In genomic region chr21:34988139-34988538, GRCh38 we compare ENCODE assay signal across 15 cellular contexts.
DNase-seq lines count a peak whose midpoint lies in the region; ATAC-seq and TF ChIP-seq lines count a peak whose summit lies in the region.
"Had no signal": no experiment of that assay in that cellular context is flagged by ENCODE, and none has a peak within 500 bp of the region (broad histone marks: within the 10 kb centered on the region; RNA-seq: fewer than 3 reads in every experiment).

No MANE protein-coding gene starts in this region.

- H3K4me1 ChIP-seq in mesenchymal stem cell (ENCODE audit: control insufficient read depth, insufficient read depth, low read depth, low read length) (peaks cover 15% of the 10 kb centered on the region), esophagus muscularis mucosa (peaks cover 0 to 8% (median 3%) of the 10 kb centered on the region in 4 donors)

- no peaks in the 10 kb centered on the region for H3K27me3 Mint-ChIP-seq in stimulated activated naive CD8-positive, alpha-beta T cell treated with anti-CD3 and anti-CD28 coated beads, Interleukin-15, Interleukin-2, amounts not matched to agents 100 ng/mL and 50 ng/mL, for 24 hours
- H3K27me3 Mint-ChIP-seq in T-helper 17 cell: no peaks in the 10 kb centered on the region

- no peak overlapping the region for H3K23ac ChIP-seq in mesenchymal stem cell (ENCODE audit: low read length in 2 of 2)

- H2BK12ac ChIP-seq in mesenchymal stem cell (ENCODE audit: low read length in 2 of 2): peak overlapping the region; percentile 0 to 44

- ATAC-seq in stimulated activated naive CD8-positive, alpha-beta T cell treated with anti-CD3 and anti-CD28 coated beads, Interleukin-15, Interleukin-2, amounts not matched to agents 100 U/mL and 50 U/mL, for 24 hours: no peak
- ATAC-seq in T-helper 17 cell: no peak

- no peaks in the 10 kb centered on the region for H3K27me3 ChIP-seq in mesenchymal stem cell (ENCODE audit: control insufficient read depth in 1 of 2, insufficient read depth in 1 of 2, low read length in 2 of 2)
- H3K27me3 ChIP-seq in esophagus muscularis mucosa: peaks cover 0 to 4% (median 0%) of the 10 kb centered on the region in 4 donors
- H3K27me3 ChIP-seq: upper lobe of left lung had no signal

- peak overlapping the region; percentile 55 for H2BK15ac ChIP-seq in mesenchymal stem cell (ENCODE audit: low read depth, poor library complexity, severe bottlenecking)

- no peak overlapping the region for H4K8ac ChIP-seq in mesenchymal stem cell (ENCODE audit: low read length)

- no peak overlapping the region for H2AFZ ChIP-seq in mesenchymal stem cell (ENCODE audit: low read depth, low read length)

- H3K4me3 ChIP-seq in mesenchymal stem cell (ENCODE audit: insufficient read depth in 1 of 2, low read depth in 1 of 2, low read length in 2 of 2) (no peak overlapping the region), esophagus muscularis mucosa (no peak overlapping the region)
- H3K4me3 ChIP-seq: upper lobe of left lung had no signal

- intact Hi-C loops in esophagus muscularis mucosa (cut with DNase I): no loop called here

- H3K4me2 ChIP-seq in mesenchymal stem cell (ENCODE audit: low read length, poor library complexity, severe bottlenecking): no peak overlapping the region

- no peak overlapping the region for H2BK120ac ChIP-seq in mesenchymal stem cell (ENCODE audit: low read depth, low read length)

- H3K9ac ChIP-seq in mesenchymal stem cell (ENCODE audit: low read length): no peak overlapping the region

- H2AK5ac ChIP-seq in mesenchymal stem cell (ENCODE audit: low read length, severe bottlenecking): no peak overlapping the region

- peaks cover 3% of the 10 kb centered on the region for H3K79me1 ChIP-seq in mesenchymal stem cell (replicated peaks; ENCODE audit: low read length, poor library complexity, severe bottlenecking)

- no peak overlapping the region for H3K14ac ChIP-seq in mesenchymal stem cell (ENCODE audit: low read length in 2 of 2)

- no peak overlapping the region for H3K18ac ChIP-seq in mesenchymal stem cell (ENCODE audit: low read depth in 1 of 2, low read length in 2 of 2)

- peak overlapping the region in 1 of 2 experiments; percentile 24 for H3K4ac ChIP-seq in mesenchymal stem cell (ENCODE audit: low read depth in 1 of 2, low read length in 2 of 2)

- no peak overlapping the region for H3K27ac ChIP-seq in mesenchymal stem cell (ENCODE audit: low read length, poor library complexity, severe bottlenecking)
- no peak overlapping the region for H3K27ac ChIP-seq in esophagus muscularis mucosa (replicated peaks in 1 of 4)
- H3K27ac ChIP-seq: upper lobe of left lung had no signal

- DNase-seq in stimulated activated naive CD8-positive, alpha-beta T cell treated with anti-CD3 and anti-CD28 coated beads, Interleukin-15, Interleukin-2, amounts not matched to agents 100 U/mL and 50 U/mL, for 24 hours: no peak
- DNase-seq in T-helper 17 cell (no peak), mesenchymal stem cell (no peak), NCI-H187 treated with DMSO at 0.1 percent for 48 hours (lab: John Stamatoyannopoulos, UW) (no peak), DMS114 treated with DMSO at 0.1 percent for 48 hours (lab: John Stamatoyannopoulos, UW; ENCODE audit: unreplicated experiment) (no peak), esophagus muscularis mucosa (ENCODE audit: extremely low spot score) (no peak)
- DNase-seq: activated CD4-positive, alpha-beta T cell treated with anti-CD3 and anti-CD28 coated beads, Interleukin-2, amount 50 U/mL, for 48 hours; erythroblast; GOT3; kidney; NCI-H1930; Right ventricle myocardium superior; T1000; upper lobe of left lung had no signal

- H3K9me3 Mint-ChIP-seq in stimulated activated naive CD8-positive, alpha-beta T cell treated with anti-CD3 and anti-CD28 coated beads, Interleukin-15, Interleukin-2, amounts not matched to agents 100 ng/mL and 50 ng/mL, for 24 hours: no peaks in the 10 kb centered on the region

- 97% methylated on average over 8 of the region's 8 CpGs for WGBS in mesenchymal stem cell
- 86% methylated on average over 3 of the region's 8 CpGs for WGBS in esophagus muscularis mucosa

- H3K36me3 Mint-ChIP-seq in stimulated activated naive CD8-positive, alpha-beta T cell treated with anti-CD3 and anti-CD28 coated beads, Interleukin-15, Interleukin-2, amounts not matched to agents 100 ng/mL and 50 ng/mL, for 24 hours (ENCODE audit: low read depth): peaks cover 7% of the 10 kb centered on the region
- peaks cover 6% of the 10 kb centered on the region for H3K36me3 Mint-ChIP-seq in T-helper 17 cell (ENCODE audit: low read depth)

- no peak for TF ChIP-seq EP300 in esophagus muscularis mucosa (IDR thresholded peaks at IDR 0.05)

- H3K36me3 ChIP-seq in mesenchymal stem cell (ENCODE audit: control insufficient read depth in 1 of 2, insufficient read depth in 2 of 2, low read depth in 1 of 2, low read length in 2 of 2) (peaks cover 0 to 3% of the 10 kb centered on the region in 2 experiments), esophagus muscularis mucosa (no peaks in the 10 kb centered on the region)
- H3K36me3 ChIP-seq: upper lobe of left lung had no signal

- peak overlapping the region; percentile 4 for H4K91ac ChIP-seq in mesenchymal stem cell (ENCODE audit: low read length)

- no peak for TF ChIP-seq CTCF in esophagus muscularis mucosa (IDR thresholded peaks at IDR 0.05)

- H3K27ac Mint-ChIP-seq in stimulated activated naive CD8-positive, alpha-beta T cell treated with anti-CD3 and anti-CD28 coated beads, Interleukin-15, Interleukin-2, amounts not matched to agents 100 ng/mL and 50 ng/mL, for 24 hours: peak overlapping the region; percentile 97
- H3K27ac Mint-ChIP-seq in T-helper 17 cell: peak overlapping the region; percentile 99

- H3K4me1 Mint-ChIP-seq in stimulated activated naive CD8-positive, alpha-beta T cell treated with anti-CD3 and anti-CD28 coated beads, Interleukin-15, Interleukin-2, amounts not matched to agents 100 ng/mL and 50 ng/mL, for 24 hours (ENCODE audit: low read depth): peaks cover 25% of the 10 kb centered on the region
- H3K4me1 Mint-ChIP-seq in T-helper 17 cell: peaks cover 75% of the 10 kb centered on the region

- H3K9me3 ChIP-seq in T-helper 17 cell (ENCODE audit: control insufficient read depth, low read length, poor library complexity, severe bottlenecking) (no peaks in the 10 kb centered on the region), mesenchymal stem cell (ENCODE audit: control insufficient read depth, low read length) (no peaks in the 10 kb centered on the region), esophagus muscularis mucosa (no peaks in the 10 kb centered on the region)
- H3K9me3 ChIP-seq: upper lobe of left lung had no signal

- H3K4me3 Mint-ChIP-seq in stimulated activated naive CD8-positive, alpha-beta T cell treated with anti-CD3 and anti-CD28 coated beads, Interleukin-15, Interleukin-2, amounts not matched to agents 100 ng/mL and 50 ng/mL, for 24 hours: peak overlapping the region; percentile 79
- peak overlapping the region; percentile 95 for H3K4me3 Mint-ChIP-seq in T-helper 17 cell

- H2BK5ac ChIP-seq in mesenchymal stem cell (ENCODE audit: low read depth, low read length, poor library complexity, severe bottlenecking): no peak overlapping the region

- no peak for TF ChIP-seq POLR2A in esophagus muscularis mucosa (IDR thresholded peaks at IDR 0.05; ENCODE audit: low read depth)
